ENCODE assay signal across 8 cellular contexts in genomic region chr22:46587492-46588278, GRCh38. TPM values are rescaled to one million over a fixed set of nuclear protein-coding genes. Genes with fewer than 3 reads are reported as not detected.
A peak's percentile ranks its signal among the peaks of the same experiment; 100 is the strongest.
DNase-seq lines count a peak whose midpoint lies in the region; ATAC-seq, FAIRE-seq and TF ChIP-seq lines count a peak whose summit lies in the region.

No MANE protein-coding gene starts in this region.

- peak overlapping the region; percentile 89 for H3K27ac Mint-ChIP-seq in activated T-helper 17 cell treated with anti-CD3 and anti-CD28 coated beads, Interleukin-2, amount 50 U/mL, for 72 hours

- intact Hi-C loops in head of caudate nucleus (cut with DNase I), result loop anchor here (10.0 kb wide), 1 partner anchor 147 kb away; the partner anchor contains the start of gene CERK

- H3K4me2 ChIP-seq in BLaER1 treated with 17β-estradiol and CSF1 and Interleukin-3, amounts not matched to agents 10 nM and 100 nM, result peak overlapping the region; percentile 87 to 100 (median 98)

- peaks cover 68 to 100% (median 98%) of the 10 kb centered on the region in 10 experiments for H3K4me1 ChIP-seq in BLaER1 treated with 17β-estradiol and CSF1 and Interleukin-3, amounts not matched to agents 10 nM and 100 nM

- H4K20me1 ChIP-seq in BLaER1 treated with 17β-estradiol and CSF1 and Interleukin-3, amounts not matched to agents 10 nM and 100 nM, result peaks cover 12 to 61% (median 36%) of the 10 kb centered on the region in 11 experiments; a peak in 17 of 22 replicates

- H3K36me3 ChIP-seq in BLaER1 treated with 17β-estradiol and CSF1 and Interleukin-3, amounts not matched to agents 10 nM and 100 nM, result peaks cover 0 to 6% (median 0%) of the 10 kb centered on the region in 11 experiments; a peak in 2 of 22 replicates

- H3K27ac ChIP-seq in BLaER1 treated with 17β-estradiol and CSF1 and Interleukin-3, amounts not matched to agents 10 nM and 100 nM, result peak overlapping the region; percentile 20 to 93 (median 76)
- H3K27ac ChIP-seq in skin epidermis, result peak overlapping the region in 15 of 21 experiments; percentile 1 to 82 (median 55)

- peak overlapping the region; percentile 35 to 80 (median 69); a peak in 21 of 22 replicates for H3K9ac ChIP-seq in BLaER1 treated with 17β-estradiol and CSF1 and Interleukin-3, amounts not matched to agents 10 nM and 100 nM

- peak overlapping the region in 8 of 10 experiments; percentile 20 to 56 (median 40); a peak in 13 of 20 replicates for H3K4me3 ChIP-seq in BLaER1 treated with 17β-estradiol and CSF1 and Interleukin-3, amounts not matched to agents 10 nM and 100 nM
- no peak overlapping the region for H3K4me3 ChIP-seq in skin epidermis

- H3K4me3 Mint-ChIP-seq in activated T-helper 17 cell treated with anti-CD3 and anti-CD28 coated beads, Interleukin-2, amount 50 U/mL, for 72 hours, result peak overlapping the region; percentile 81

- peak; percentile 36 for TF ChIP-seq POLR2A in GM19193 (IDR thresholded peaks at IDR 0.05; ENCODE audit: extremely low read depth, insufficient read depth, insufficient read length)

- no peaks in the 10 kb centered on the region for H3K9me3 ChIP-seq in BLaER1 treated with 17β-estradiol and CSF1 and Interleukin-3, amounts not matched to agents 10 nM and 100 nM (replicated peaks in 1 of 11)

- H3K36me3 Mint-ChIP-seq in activated T-helper 17 cell treated with anti-CD3 and anti-CD28 coated beads, Interleukin-2, amount 50 U/mL, for 72 hours (ENCODE audit: low read depth), result peaks cover 6% of the 10 kb centered on the region

- H3K9me3 Mint-ChIP-seq in activated T-helper 17 cell treated with anti-CD3 and anti-CD28 coated beads, Interleukin-2, amount 50 U/mL, for 72 hours, result no peaks in the 10 kb centered on the region

- H3K27me3 ChIP-seq in BLaER1 treated with 17β-estradiol and CSF1 and Interleukin-3, amounts not matched to agents 10 nM and 100 nM, result peaks cover 0 to 14% (median 0%) of the 10 kb centered on the region in 11 experiments; a peak in 5 of 22 replicates

- DNase-seq in urothelium cell line (ENCODE audit: low spot score) (no peak), HK-2 (ENCODE audit: unreplicated experiment) (no peak), head of caudate nucleus (no peak)

- peaks cover 17% of the 10 kb centered on the region for H3K4me1 Mint-ChIP-seq in activated T-helper 17 cell treated with anti-CD3 and anti-CD28 coated beads, Interleukin-2, amount 50 U/mL, for 72 hours

- FAIRE-seq in urothelium cell line (lab: Jason Lieb, UNC), result no peak

- ATAC-seq in HG03378 (IDR thresholded peaks at IDR 0.05; ENCODE audit: unreplicated experiment), result peak; percentile 44
- peak; percentile 43 for ATAC-seq in activated T-helper 17 cell treated with anti-CD3 and anti-CD28 coated beads, Interleukin-2, amount 50 U/mL, for 72 hours (replicated peaks)

- no peaks in the 10 kb centered on the region for H3K27me3 Mint-ChIP-seq in activated T-helper 17 cell treated with anti-CD3 and anti-CD28 coated beads, Interleukin-2, amount 50 U/mL, for 72 hours

RNA-seq across cellular contexts. Expression of gene GRAMD4, which starts 32.5 kb away (rescaled TPM):
- total RNA-seq in activated T-helper 17 cell treated with anti-CD3 and anti-CD28 coated beads, Interleukin-2, amount 50 U/mL, for 72 hours, result 10 to 100 TPM; 23.6 to 51.0 TPM

RNA-seq across cellular contexts. Expression of gene CELSR1, which starts 50.3 kb away (rescaled TPM):
- under 1 TPM; 0.32 to 0.48 TPM for total RNA-seq in activated T-helper 17 cell treated with anti-CD3 and anti-CD28 coated beads, Interleukin-2, amount 50 U/mL, for 72 hours

Comparison
In these comparisons a context has a peak if more than half of its experiments do, and no peak if none do; other contexts are left out.
1. H3K4me3 ChIP-seq: peak in BLaER1 treated with 17β-estradiol and CSF1 and Interleukin-3, amounts not matched to agents 10 nM and 100 nM (8 of 10); none in skin epidermis (0 of 7).